In genomic region chr17:34511265-34511664, GRCh38 we compare ENCODE assay signal across 23 cellular contexts.
"Had no signal": no experiment of that assay in that cellular context is flagged by ENCODE, and none has a peak within 500 bp of the region (broad histone marks: within the 10 kb centered on the region; RNA-seq: fewer than 3 reads in every experiment).

No MANE protein-coding gene starts in this region.

- H3K4me1 ChIP-seq: ascending aorta, gastroesophageal sphincter, pancreas, psoas muscle, stomach, tibial artery had no signal

- H3K36me3 ChIP-seq: ascending aorta, cardiac muscle cell, gastroesophageal sphincter, pancreas, stomach, tibial artery had no signal

- H3K27ac ChIP-seq: ascending aorta, cardiac muscle cell, gastroesophageal sphincter, pancreas, psoas muscle, stomach, tibial artery had no signal

- H3K4me3 ChIP-seq: ascending aorta, cardiac muscle cell, gastroesophageal sphincter, pancreas, psoas muscle, stomach, tibial artery had no signal

- DNase-seq: activated CD4-positive, alpha-beta memory T cell treated with anti-CD3 and anti-CD28 coated beads, Interleukin-2, amount 10 ng/mL, durations not matched to agents 7 days and 5 days; activated CD4-positive, alpha-beta T cell treated with anti-CD3 and anti-CD28 coated beads for 1 hour; activated CD4-positive, alpha-beta T cell treated with anti-CD3 and anti-CD28 coated beads, Interleukin-2, amount 10 ng/mL, durations not matched to agents 7 days and 5 days; activated CD8-positive, alpha-beta memory T cell treated with anti-CD3 and anti-CD28 coated beads, Interleukin-2, amount 50 U/mL, for 48 hours; activated gamma-delta T cell; activated naive CD4-positive, alpha-beta T cell treated with anti-CD3 and anti-CD28 coated beads, Interleukin-2, amount 10 ng/mL, durations not matched to agents 7 days and 5 days; activated naive CD8-positive, alpha-beta T cell treated with anti-CD3 and anti-CD28 coated beads, Interleukin-2, amount 10 ng/mL, durations not matched to agents 7 days and 5 days; activated T-cell treated with anti-CD3 and anti-CD28 coated beads, Interleukin-2, amount 50 U/mL, for 24 hours; hippocampal formation; left cardiac atrium; naive thymus-derived CD8-positive, alpha-beta T cell; nucleus accumbens; pancreas; psoas muscle; stimulated activated CD4-positive, alpha-beta T cell treated with anti-CD3 and anti-CD28 coated beads, Interleukin-15, amount 100 ng/mL, for 24 hours; stimulated activated CD4-positive, alpha-beta T cell treated with anti-CD3 and anti-CD28 coated beads, Interleukin-2, amount 100 ng/mL, for 24 hours; stimulated activated naive B cell treated with anti-CD40 and anti-IgM and Interleukin-4, amounts not matched to agents 10 μg/mL and 1 μg/mL and 100 μg/mL, for 72 hours; stomach; tibial artery had no signal

- ATAC-seq: gastroesophageal sphincter; left cardiac atrium; naive thymus-derived CD8-positive, alpha-beta T cell; pancreas; psoas muscle; stimulated activated naive B cell treated with anti-CD40 and anti-IgM and Interleukin-4, amounts not matched to agents 10 μg/mL and 1 μg/mL and 100 μg/mL, for 72 hours; WTC11 had no signal

- H3K27me3 ChIP-seq: ascending aorta, pancreas had no signal

- H3K9me3 ChIP-seq: ascending aorta, gastroesophageal sphincter, pancreas, psoas muscle, stomach, tibial artery had no signal
